ENCODE assay signal across 1 cellular context in the genomic region with DNA sequence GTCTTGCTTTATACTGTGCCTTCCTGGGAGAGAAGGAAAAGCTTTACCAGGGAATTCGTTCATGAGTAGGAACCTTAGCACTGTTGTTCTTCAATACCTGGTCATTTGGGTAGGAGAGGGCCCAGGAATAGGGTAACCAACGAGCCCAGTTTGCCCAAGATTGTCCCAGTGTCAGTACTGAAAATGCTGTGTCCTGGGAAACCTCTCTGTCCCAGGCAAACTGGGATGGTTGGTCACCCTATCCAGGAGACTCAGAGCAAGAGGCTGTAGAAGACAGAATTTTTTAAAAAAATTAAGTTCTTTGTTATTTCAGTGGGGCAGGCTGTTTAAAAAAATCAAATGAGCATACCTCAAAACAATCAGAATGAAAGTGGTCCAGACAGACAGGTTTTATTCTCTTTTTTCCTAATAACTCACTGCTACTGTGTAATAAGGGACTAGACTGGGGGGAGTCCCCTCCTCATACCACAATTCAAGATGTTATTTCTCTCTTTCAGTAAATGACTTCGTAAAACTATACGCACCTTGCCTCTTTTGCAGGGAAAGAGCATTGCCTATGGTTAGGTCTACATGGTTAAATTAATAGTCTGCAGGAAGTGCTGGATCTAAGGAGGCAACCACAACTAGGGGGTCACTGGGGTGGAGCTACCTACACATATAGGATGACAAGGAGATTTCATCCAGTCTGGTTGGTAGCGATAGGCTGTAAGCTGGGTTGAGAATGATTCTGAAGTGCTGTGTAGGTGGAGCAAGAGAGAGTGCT.
TF ChIP-seq lines count a peak whose summit lies in the region.

No MANE protein-coding gene starts in this region.

TF ChIP-seq in SK-N-SH treated with all-trans-retinoic acid at 6 μM for 48 hours, 23 proteins besides CTCF, POLR2A, EP300 and RAD21 (continued from another document):
- TF ChIP-seq, protein P1, sequence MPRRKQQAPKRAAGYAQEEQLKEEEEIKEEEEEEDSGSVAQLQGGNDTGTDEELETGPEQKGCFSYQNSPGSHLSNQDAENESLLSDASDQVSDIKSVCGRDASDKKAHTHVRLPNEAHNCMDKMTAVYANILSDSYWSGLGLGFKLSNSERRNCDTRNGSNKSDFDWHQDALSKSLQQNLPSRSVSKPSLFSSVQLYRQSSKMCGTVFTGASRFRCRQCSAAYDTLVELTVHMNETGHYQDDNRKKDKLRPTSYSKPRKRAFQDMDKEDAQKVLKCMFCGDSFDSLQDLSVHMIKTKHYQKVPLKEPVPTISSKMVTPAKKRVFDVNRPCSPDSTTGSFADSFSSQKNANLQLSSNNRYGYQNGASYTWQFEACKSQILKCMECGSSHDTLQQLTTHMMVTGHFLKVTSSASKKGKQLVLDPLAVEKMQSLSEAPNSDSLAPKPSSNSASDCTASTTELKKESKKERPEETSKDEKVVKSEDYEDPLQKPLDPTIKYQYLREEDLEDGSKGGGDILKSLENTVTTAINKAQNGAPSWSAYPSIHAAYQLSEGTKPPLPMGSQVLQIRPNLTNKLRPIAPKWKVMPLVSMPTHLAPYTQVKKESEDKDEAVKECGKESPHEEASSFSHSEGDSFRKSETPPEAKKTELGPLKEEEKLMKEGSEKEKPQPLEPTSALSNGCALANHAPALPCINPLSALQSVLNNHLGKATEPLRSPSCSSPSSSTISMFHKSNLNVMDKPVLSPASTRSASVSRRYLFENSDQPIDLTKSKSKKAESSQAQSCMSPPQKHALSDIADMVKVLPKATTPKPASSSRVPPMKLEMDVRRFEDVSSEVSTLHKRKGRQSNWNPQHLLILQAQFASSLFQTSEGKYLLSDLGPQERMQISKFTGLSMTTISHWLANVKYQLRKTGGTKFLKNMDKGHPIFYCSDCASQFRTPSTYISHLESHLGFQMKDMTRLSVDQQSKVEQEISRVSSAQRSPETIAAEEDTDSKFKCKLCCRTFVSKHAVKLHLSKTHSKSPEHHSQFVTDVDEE (CRISPR knock-in tag; IDR thresholded peaks at IDR 0.05), result no peak
- TF ChIP-seq, protein P2, sequence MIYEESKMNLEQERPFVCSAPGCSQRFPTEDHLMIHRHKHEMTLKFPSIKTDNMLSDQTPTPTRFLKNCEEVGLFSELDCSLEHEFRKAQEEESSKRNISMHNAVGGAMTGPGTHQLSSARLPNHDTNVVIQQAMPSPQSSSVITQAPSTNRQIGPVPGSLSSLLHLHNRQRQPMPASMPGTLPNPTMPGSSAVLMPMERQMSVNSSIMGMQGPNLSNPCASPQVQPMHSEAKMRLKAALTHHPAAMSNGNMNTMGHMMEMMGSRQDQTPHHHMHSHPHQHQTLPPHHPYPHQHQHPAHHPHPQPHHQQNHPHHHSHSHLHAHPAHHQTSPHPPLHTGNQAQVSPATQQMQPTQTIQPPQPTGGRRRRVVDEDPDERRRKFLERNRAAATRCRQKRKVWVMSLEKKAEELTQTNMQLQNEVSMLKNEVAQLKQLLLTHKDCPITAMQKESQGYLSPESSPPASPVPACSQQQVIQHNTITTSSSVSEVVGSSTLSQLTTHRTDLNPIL (CRISPR knock-in tag; IDR thresholded peaks at IDR 0.05; ENCODE audit: low read depth), result no peak
- TF ChIP-seq OSR1 (CRISPR knock-in tag; IDR thresholded peaks at IDR 0.05) (no peak), ZFP30 (CRISPR knock-in tag; IDR thresholded peaks at IDR 0.05) (no peak), TOX (CRISPR knock-in tag; IDR thresholded peaks at IDR 0.05; ENCODE audit: borderline replicate concordance) (no peak), POU6F1 (CRISPR knock-in tag; IDR thresholded peaks at IDR 0.05; ENCODE audit: borderline replicate concordance, low read depth) (no peak), SNAI2 (CRISPR knock-in tag; IDR thresholded peaks at IDR 0.05) (no peak), ARNTL (CRISPR knock-in tag; IDR thresholded peaks at IDR 0.05; ENCODE audit: borderline replicate concordance, low read depth) (no peak), RARB (CRISPR knock-in tag; IDR thresholded peaks at IDR 0.05) (no peak)
- TF ChIP-seq, protein P3, sequence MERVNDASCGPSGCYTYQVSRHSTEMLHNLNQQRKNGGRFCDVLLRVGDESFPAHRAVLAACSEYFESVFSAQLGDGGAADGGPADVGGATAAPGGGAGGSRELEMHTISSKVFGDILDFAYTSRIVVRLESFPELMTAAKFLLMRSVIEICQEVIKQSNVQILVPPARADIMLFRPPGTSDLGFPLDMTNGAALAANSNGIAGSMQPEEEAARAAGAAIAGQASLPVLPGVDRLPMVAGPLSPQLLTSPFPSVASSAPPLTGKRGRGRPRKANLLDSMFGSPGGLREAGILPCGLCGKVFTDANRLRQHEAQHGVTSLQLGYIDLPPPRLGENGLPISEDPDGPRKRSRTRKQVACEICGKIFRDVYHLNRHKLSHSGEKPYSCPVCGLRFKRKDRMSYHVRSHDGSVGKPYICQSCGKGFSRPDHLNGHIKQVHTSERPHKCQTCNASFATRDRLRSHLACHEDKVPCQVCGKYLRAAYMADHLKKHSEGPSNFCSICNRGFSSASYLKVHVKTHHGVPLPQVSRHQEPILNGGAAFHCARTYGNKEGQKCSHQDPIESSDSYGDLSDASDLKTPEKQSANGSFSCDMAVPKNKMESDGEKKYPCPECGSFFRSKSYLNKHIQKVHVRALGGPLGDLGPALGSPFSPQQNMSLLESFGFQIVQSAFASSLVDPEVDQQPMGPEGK (CRISPR knock-in tag; IDR thresholded peaks at IDR 0.05; ENCODE audit: borderline replicate concordance), result no peak
